ENCODE assay signal across 16 cellular contexts in the genomic region with DNA sequence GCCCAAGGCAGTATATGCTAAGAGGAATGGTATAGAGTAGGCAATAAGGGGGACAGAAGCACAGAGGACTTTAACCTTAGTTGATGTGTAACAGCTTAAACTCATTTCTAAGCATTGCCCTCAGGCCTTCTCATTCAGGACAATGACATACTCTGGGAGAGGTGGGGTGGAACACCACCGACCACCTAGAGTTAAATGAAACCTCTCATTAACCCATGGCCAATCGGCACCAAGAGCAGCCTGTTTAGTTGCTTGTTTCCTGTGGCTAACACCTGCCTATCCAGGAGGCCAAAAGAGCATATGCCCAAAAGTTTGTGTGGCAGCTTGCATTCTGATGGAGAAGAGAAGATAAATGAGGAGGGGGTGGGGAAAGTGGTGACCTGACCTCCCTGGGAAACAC.
"Had no signal": no experiment of that assay in that cellular context is flagged by ENCODE, and none has a peak within 500 bp of the region (broad histone marks: within the 10 kb centered on the region; RNA-seq: fewer than 3 reads in every experiment).

No MANE protein-coding gene starts in this region.

- H3K9me3 Mint-ChIP-seq: natural killer cell treated with Interleukin-12 subunit alpha and Interleukin-12 subunit beta and Interleukin-15 and Interleukin-18, amount 100 ng/mL, for 72 hours had no signal

- H3K36me3 ChIP-seq: heart right ventricle, left ventricle myocardium inferior, lower lobe of right lung, right atrium auricular region had no signal

- H3K4me3 ChIP-seq: dorsolateral prefrontal cortex, heart right ventricle, left ventricle myocardium inferior, lower lobe of right lung, right atrium auricular region had no signal

- H3K9me3 ChIP-seq: heart right ventricle, left ventricle myocardium inferior, lower lobe of right lung, right atrium auricular region had no signal

- DNase-seq: cortex of kidney; dorsolateral prefrontal cortex; effector CD8-positive, alpha-beta T cell; heart right ventricle; islet precursor cell; left ventricle myocardium inferior; lower lobe of right lung; mesenchymal stem cell; midbrain; small intestine; stimulated activated CD4-positive, alpha-beta T cell treated with anti-CD3 and anti-CD28 coated beads, Interleukin-2, amount 100 ng/mL, for 48 hours; stimulated activated naive CD4-positive, alpha-beta T cell treated with Interleukin-2 at 50 U/mL for 16 hours; trophoblast cell had no signal

- H3K36me3 Mint-ChIP-seq: natural killer cell treated with Interleukin-12 subunit alpha and Interleukin-12 subunit beta and Interleukin-15 and Interleukin-18, amount 100 ng/mL, for 72 hours had no signal

- H3K27ac Mint-ChIP-seq: natural killer cell treated with Interleukin-12 subunit alpha and Interleukin-12 subunit beta and Interleukin-15 and Interleukin-18, amount 100 ng/mL, for 72 hours had no signal

- H3K27me3 ChIP-seq: right atrium auricular region had no signal

- ATAC-seq: heart right ventricle; lower lobe of right lung; natural killer cell treated with Interleukin-12 subunit alpha and Interleukin-12 subunit beta and Interleukin-15 and Interleukin-18, amount 100 ng/mL, for 72 hours had no signal

- H3K4me1 ChIP-seq: left ventricle myocardium inferior, lower lobe of right lung, right atrium auricular region had no signal

- H3K4me3 Mint-ChIP-seq: natural killer cell treated with Interleukin-12 subunit alpha and Interleukin-12 subunit beta and Interleukin-15 and Interleukin-18, amount 100 ng/mL, for 72 hours had no signal

- FAIRE-seq: frontal cortex, small intestine had no signal

- H3K27ac ChIP-seq: dorsolateral prefrontal cortex, heart right ventricle, left ventricle myocardium inferior, lower lobe of right lung, right atrium auricular region had no signal
